Comparison of ENCODE assay signal across 8 cellular contexts in the genomic region with DNA sequence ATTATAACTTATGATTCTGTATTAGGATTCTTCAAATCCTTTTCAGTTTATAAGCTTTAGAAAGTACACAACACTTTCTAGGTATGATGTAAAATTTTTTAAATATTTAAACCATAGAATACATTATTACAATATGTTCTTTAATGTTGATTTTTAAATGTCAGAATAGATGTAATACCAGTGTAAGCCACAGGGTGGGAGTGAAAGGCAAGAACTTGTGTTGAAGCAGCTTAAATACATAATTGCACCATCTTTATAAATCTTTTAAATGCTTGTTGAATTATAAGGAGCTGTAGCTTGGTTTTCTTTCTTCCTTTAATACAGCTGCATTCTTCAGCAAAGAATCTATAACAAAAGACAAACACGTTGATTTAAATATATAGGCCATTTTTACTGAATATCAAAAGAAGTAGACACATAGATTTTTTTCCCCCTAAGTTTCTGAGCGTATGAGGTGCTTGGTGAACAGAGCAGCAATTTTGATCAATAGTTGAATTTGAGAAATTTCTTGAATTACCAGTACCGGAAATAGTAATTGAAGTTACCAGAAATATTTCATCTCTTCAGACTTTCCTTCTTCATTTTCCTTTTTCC.
DNase-seq lines count a peak whose midpoint lies in the region; ATAC-seq and TF ChIP-seq lines count a peak whose summit lies in the region.

No MANE protein-coding gene starts in this region.

- peaks cover 4 to 41% of the 10 kb centered on the region in 2 experiments; a peak in 3 of 4 replicates for H3K36me3 ChIP-seq in HCT116 (ENCODE audit: control insufficient read depth in 1 of 2, insufficient read depth in 2 of 2, low read length in 2 of 2)

- H3K4me3 ChIP-seq in HCT116 (replicated peaks in 1 of 2; ENCODE audit: low read depth in 1 of 2, low read length in 2 of 2): no peak overlapping the region

- peaks cover 13% of the 10 kb centered on the region for H3K36me3 Mint-ChIP-seq in mesothelial cell of epicardium

- no peaks in the 10 kb centered on the region for H3K4me1 ChIP-seq in HCT116 (ENCODE audit: control insufficient read depth in 1 of 2, insufficient read depth in 2 of 2, low read length in 2 of 2)

- TF ChIP-seq CTCF in HCT116 (IDR thresholded peaks at IDR 0.05 in 2 of 3, conservative IDR thresholded peaks at IDR 0.05 in 1 of 3; ENCODE audit: borderline replicate concordance in 1 of 3, insufficient read depth in 1 of 3, low read depth in 2 of 3, low read length in 2 of 3): peak; percentile 39 to 65 (median 47); a peak in 4 of 6 replicates
- peak; percentile 87 for TF ChIP-seq CTCF in mesothelial cell of epicardium (IDR thresholded peaks at IDR 0.05; ENCODE audit: unreplicated experiment)

- no peaks in the 10 kb centered on the region for H3K9me2 ChIP-seq in HCT116 (ENCODE audit: insufficient read depth)

- peaks cover 3% of the 10 kb centered on the region; the same call in 1 of the 2 replicates for H3K79me2 ChIP-seq in HCT116 (ENCODE audit: insufficient read depth, low read length)

- no peak overlapping the region for H2AFZ ChIP-seq in HCT116 (ENCODE audit: low read depth, low read length, poor library complexity, severe bottlenecking)

- DNase-seq in SIG-M5 treated with dmso at 0.1 percent for 504 hours (lab: John Stamatoyannopoulos, UW; ENCODE audit: unreplicated experiment) (peak; percentile 46), SIG-M5 (lab: John Stamatoyannopoulos, UW) (no peak), HCT116 (ENCODE audit: low read depth, low spot score) (peak; percentile 37), NCI-H446 (lab: John Stamatoyannopoulos, UW) (peak; percentile 14 to 44), cerebellar cortex (ENCODE audit: low spot score) (peak; percentile 62), mesothelial cell of epicardium (ENCODE audit: low spot score in 2 of 2, unreplicated experiment in 2 of 2) (no peak), SHP77 (lab: John Stamatoyannopoulos, UW) (no peak)

- intact Hi-C loops in HCT116 (cut with micrococcal nuclease): loop anchor here (1.0 kb wide), 1 partner anchor 50 kb away; no protein-coding TSS in a partner anchor

- H3K27me3 Mint-ChIP-seq in mesothelial cell of epicardium (ENCODE audit: low read depth): no peaks in the 10 kb centered on the region

- POLR2A ChIA-PET in HCT116 (lab: Charles Lee): interaction anchor here (1.0 kb wide), 1 partner anchor 87 kb away, joined by 3 read pairs; no protein-coding TSS in a partner anchor

- TF ChIP-seq RAD21 in HCT116 (IDR thresholded peaks at IDR 0.05; ENCODE audit: low read depth): peak; percentile 61

- no peak overlapping the region for H3K27ac Mint-ChIP-seq in mesothelial cell of epicardium

- no peaks in the 10 kb centered on the region for H3K4me1 Mint-ChIP-seq in mesothelial cell of epicardium

- no peak overlapping the region for H3K4me3 Mint-ChIP-seq in mesothelial cell of epicardium

- H3K27ac ChIP-seq in HCT116 (ENCODE audit: low read depth, low read length): no peak overlapping the region

- no peak for TF ChIP-seq POLR2A in HCT116 (IDR thresholded peaks at IDR 0.05; ENCODE audit: borderline replicate concordance, extremely low read depth, insufficient read depth, insufficient read length)

- H3K27me3 ChIP-seq in HCT116 (ENCODE audit: insufficient read depth, low read length): no peaks in the 10 kb centered on the region

- CTCF ChIA-PET in HCT116 (lab: Charles Lee): interaction anchor here (0.7 to 2.9 kb wide), 9 partner anchors 10 to 333 kb away, joined by 3 to 20 read pairs (median 5); no protein-coding TSS in a partner anchor

- RAD21 ChIA-PET in HCT116 (lab: Charles Lee; ENCODE audit: low non-redundant PET in 1 of 2, low total read pairs in 2 of 2, uncharacterized antibody in 2 of 2, unreplicated experiment in 2 of 2): interaction anchor here in 1 of 2 experiments (1.0 kb wide), 1 partner anchor 50 kb away, joined by 3 read pairs; no protein-coding TSS in a partner anchor

- H4K20me1 ChIP-seq in HCT116 (ENCODE audit: insufficient read depth): no peaks in the 10 kb centered on the region

- ATAC-seq in HCT116: no peak
- ATAC-seq in HG02840 (IDR thresholded peaks at IDR 0.05; ENCODE audit: low FRiP score, unreplicated experiment): no peak

- no peaks in the 10 kb centered on the region for H3K9me3 ChIP-seq in HCT116 (ENCODE audit: control insufficient read depth in 1 of 2, insufficient read depth in 1 of 2, low read depth in 1 of 2, low read length in 2 of 2)

- H3K4me2 ChIP-seq in HCT116 (ENCODE audit: low read length): no peak overlapping the region

- no peak overlapping the region for H3K9ac ChIP-seq in HCT116 (ENCODE audit: low read length)

- H3K9me3 Mint-ChIP-seq in mesothelial cell of epicardium: no peaks in the 10 kb centered on the region

- BruUV-seq in HCT116 (replicated peaks; lab: Mats Ljungman, UMichigan): no TSS peak

TF ChIP-seq in HCT116, 20 proteins besides CTCF, POLR2A, EP300 and RAD21:
- TF ChIP-seq ZNF274 (IDR thresholded peaks at IDR 0.05; ENCODE audit: low read depth, low read length) (no peak), EZH2phosphoT487 (IDR thresholded peaks at IDR 0.05; ENCODE audit: borderline replicate concordance) (no peak), POLR2AphosphoS5 (IDR thresholded peaks at IDR 0.05; ENCODE audit: low read depth, low read length) (no peak), YY1 (IDR thresholded peaks at IDR 0.05; ENCODE audit: extremely low read depth, insufficient replicate concordance, low read depth, low read length) (no peak), JUND (IDR thresholded peaks at IDR 0.05) (no peak), TCF7L2 (IDR thresholded peaks at IDR 0.05; ENCODE audit: borderline replicate concordance, extremely low read depth, insufficient read depth, insufficient read length) (no peak), ZFX (IDR thresholded peaks at IDR 0.05) (no peak), EZH2 (IDR thresholded peaks at IDR 0.05) (no peak), FOSL1 (IDR thresholded peaks at IDR 0.05; ENCODE audit: low read depth) (no peak), EGR1 (IDR thresholded peaks at IDR 0.05; ENCODE audit: low read depth) (no peak), CBX3 (IDR thresholded peaks at IDR 0.05; ENCODE audit: low read depth) (no peak), CEBPB (IDR thresholded peaks at IDR 0.05; ENCODE audit: low read depth) (no peak), SP1 (IDR thresholded peaks at IDR 0.05; ENCODE audit: low read depth) (no peak), ELF1 (IDR thresholded peaks at IDR 0.05; ENCODE audit: borderline replicate concordance, low read depth) (no peak), SIN3A (IDR thresholded peaks at IDR 0.05; ENCODE audit: low read depth) (no peak), SRF (IDR thresholded peaks at IDR 0.05; ENCODE audit: low read depth) (no peak)
- TF ChIP-seq, protein P1, sequence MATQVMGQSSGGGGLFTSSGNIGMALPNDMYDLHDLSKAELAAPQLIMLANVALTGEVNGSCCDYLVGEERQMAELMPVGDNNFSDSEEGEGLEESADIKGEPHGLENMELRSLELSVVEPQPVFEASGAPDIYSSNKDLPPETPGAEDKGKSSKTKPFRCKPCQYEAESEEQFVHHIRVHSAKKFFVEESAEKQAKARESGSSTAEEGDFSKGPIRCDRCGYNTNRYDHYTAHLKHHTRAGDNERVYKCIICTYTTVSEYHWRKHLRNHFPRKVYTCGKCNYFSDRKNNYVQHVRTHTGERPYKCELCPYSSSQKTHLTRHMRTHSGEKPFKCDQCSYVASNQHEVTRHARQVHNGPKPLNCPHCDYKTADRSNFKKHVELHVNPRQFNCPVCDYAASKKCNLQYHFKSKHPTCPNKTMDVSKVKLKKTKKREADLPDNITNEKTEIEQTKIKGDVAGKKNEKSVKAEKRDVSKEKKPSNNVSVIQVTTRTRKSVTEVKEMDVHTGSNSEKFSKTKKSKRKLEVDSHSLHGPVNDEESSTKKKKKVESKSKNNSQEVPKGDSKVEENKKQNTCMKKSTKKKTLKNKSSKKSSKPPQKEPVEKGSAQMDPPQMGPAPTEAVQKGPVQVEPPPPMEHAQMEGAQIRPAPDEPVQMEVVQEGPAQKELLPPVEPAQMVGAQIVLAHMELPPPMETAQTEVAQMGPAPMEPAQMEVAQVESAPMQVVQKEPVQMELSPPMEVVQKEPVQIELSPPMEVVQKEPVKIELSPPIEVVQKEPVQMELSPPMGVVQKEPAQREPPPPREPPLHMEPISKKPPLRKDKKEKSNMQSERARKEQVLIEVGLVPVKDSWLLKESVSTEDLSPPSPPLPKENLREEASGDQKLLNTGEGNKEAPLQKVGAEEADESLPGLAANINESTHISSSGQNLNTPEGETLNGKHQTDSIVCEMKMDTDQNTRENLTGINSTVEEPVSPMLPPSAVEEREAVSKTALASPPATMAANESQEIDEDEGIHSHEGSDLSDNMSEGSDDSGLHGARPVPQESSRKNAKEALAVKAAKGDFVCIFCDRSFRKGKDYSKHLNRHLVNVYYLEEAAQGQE (IDR thresholded peaks at IDR 0.05; ENCODE audit: low read depth): no peak
- TF ChIP-seq, protein P2, sequence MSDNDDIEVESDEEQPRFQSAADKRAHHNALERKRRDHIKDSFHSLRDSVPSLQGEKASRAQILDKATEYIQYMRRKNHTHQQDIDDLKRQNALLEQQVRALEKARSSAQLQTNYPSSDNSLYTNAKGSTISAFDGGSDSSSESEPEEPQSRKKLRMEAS (IDR thresholded peaks at IDR 0.05): no peak
- TF ChIP-seq, protein P3, sequence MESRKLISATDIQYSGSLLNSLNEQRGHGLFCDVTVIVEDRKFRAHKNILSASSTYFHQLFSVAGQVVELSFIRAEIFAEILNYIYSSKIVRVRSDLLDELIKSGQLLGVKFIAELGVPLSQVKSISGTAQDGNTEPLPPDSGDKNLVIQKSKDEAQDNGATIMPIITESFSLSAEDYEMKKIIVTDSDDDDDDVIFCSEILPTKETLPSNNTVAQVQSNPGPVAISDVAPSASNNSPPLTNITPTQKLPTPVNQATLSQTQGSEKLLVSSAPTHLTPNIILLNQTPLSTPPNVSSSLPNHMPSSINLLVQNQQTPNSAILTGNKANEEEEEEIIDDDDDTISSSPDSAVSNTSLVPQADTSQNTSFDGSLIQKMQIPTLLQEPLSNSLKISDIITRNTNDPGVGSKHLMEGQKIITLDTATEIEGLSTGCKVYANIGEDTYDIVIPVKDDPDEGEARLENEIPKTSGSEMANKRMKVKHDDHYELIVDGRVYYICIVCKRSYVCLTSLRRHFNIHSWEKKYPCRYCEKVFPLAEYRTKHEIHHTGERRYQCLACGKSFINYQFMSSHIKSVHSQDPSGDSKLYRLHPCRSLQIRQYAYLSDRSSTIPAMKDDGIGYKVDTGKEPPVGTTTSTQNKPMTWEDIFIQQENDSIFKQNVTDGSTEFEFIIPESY (IDR thresholded peaks at IDR 0.05; ENCODE audit: extremely low read depth, insufficient replicate concordance, low read length): no peak

Comparison
In these comparisons a context has a peak if more than half of its experiments do, and no peak if none do; other contexts are left out.
1. DNase-seq: peak in SIG-M5 treated with dmso at 0.1 percent for 504 hours (single experiment), HCT116 (single experiment), NCI-H446 (2 of 2) and cerebellar cortex (single experiment); none in SIG-M5 (single experiment), mesothelial cell of epicardium (0 of 2) and SHP77 (0 of 2).